Comparison of ENCODE assay signal across 13 cellular contexts in genomic region chr22:41106122-41106968, GRCh38. TPM values are rescaled to one million over a fixed set of nuclear protein-coding genes. Genes with fewer than 3 reads are reported as not detected.
DNase-seq lines count a peak whose midpoint lies in the region; ATAC-seq and TF ChIP-seq lines count a peak whose summit lies in the region.
"Had no signal": no experiment of that assay in that cellular context is flagged by ENCODE, and none has a peak within 500 bp of the region (broad histone marks: within the 10 kb centered on the region; RNA-seq: fewer than 3 reads in every experiment).

No MANE protein-coding gene starts in this region.

- H3K36me3 Mint-ChIP-seq in activated T-cell treated with anti-CD3 and anti-CD28 coated beads, Interleukin-2, amount 50 U/mL, for 24 hours (ENCODE audit: low read depth) = peaks cover 48% of the 10 kb centered on the region
- H3K36me3 Mint-ChIP-seq in activated naive CD8-positive, alpha-beta T cell treated with anti-CD3 and anti-CD28 coated beads, Interleukin-2, amount 50 U/mL, for 24 hours (ENCODE audit: low read depth) = peaks cover 20% of the 10 kb centered on the region
- H3K36me3 Mint-ChIP-seq in stimulated activated naive CD8-positive, alpha-beta T cell treated with anti-CD3 and anti-CD28 coated beads, Interleukin-15, Interleukin-2, amounts not matched to agents 100 ng/mL and 50 ng/mL, for 24 hours (ENCODE audit: low read depth) = peaks cover 38% of the 10 kb centered on the region

- H3K27ac Mint-ChIP-seq in activated T-cell treated with anti-CD3 and anti-CD28 coated beads, Interleukin-2, amount 50 U/mL, for 24 hours = peak overlapping the region; percentile 85
- peak overlapping the region; percentile 74 for H3K27ac Mint-ChIP-seq in activated naive CD8-positive, alpha-beta T cell treated with anti-CD3 and anti-CD28 coated beads, Interleukin-2, amount 50 U/mL, for 24 hours
- H3K27ac Mint-ChIP-seq in stimulated activated naive CD8-positive, alpha-beta T cell treated with anti-CD3 and anti-CD28 coated beads, Interleukin-15, Interleukin-2, amounts not matched to agents 100 ng/mL and 50 ng/mL, for 24 hours = peak overlapping the region; percentile 70
- H3K27ac Mint-ChIP-seq: HFFc6 had no signal

- no peaks in the 10 kb centered on the region for H3K27me3 Mint-ChIP-seq in activated T-cell treated with anti-CD3 and anti-CD28 coated beads, Interleukin-2, amount 50 U/mL, for 24 hours
- H3K27me3 Mint-ChIP-seq in activated naive CD8-positive, alpha-beta T cell treated with anti-CD3 and anti-CD28 coated beads, Interleukin-2, amount 50 U/mL, for 24 hours = no peaks in the 10 kb centered on the region
- no peaks in the 10 kb centered on the region for H3K27me3 Mint-ChIP-seq in stimulated activated naive CD8-positive, alpha-beta T cell treated with anti-CD3 and anti-CD28 coated beads, Interleukin-15, Interleukin-2, amounts not matched to agents 100 ng/mL and 50 ng/mL, for 24 hours

- H3K4me3 Mint-ChIP-seq in activated T-cell treated with anti-CD3 and anti-CD28 coated beads, Interleukin-2, amount 50 U/mL, for 24 hours = peak overlapping the region; percentile 9
- H3K4me3 Mint-ChIP-seq in activated naive CD8-positive, alpha-beta T cell treated with anti-CD3 and anti-CD28 coated beads, Interleukin-2, amount 50 U/mL, for 24 hours = no peak overlapping the region
- H3K4me3 Mint-ChIP-seq in stimulated activated naive CD8-positive, alpha-beta T cell treated with anti-CD3 and anti-CD28 coated beads, Interleukin-15, Interleukin-2, amounts not matched to agents 100 ng/mL and 50 ng/mL, for 24 hours = peak overlapping the region; percentile 1
- H3K4me3 Mint-ChIP-seq: HFFc6 had no signal

- no peaks in the 10 kb centered on the region for H3K9me3 Mint-ChIP-seq in activated T-cell treated with anti-CD3 and anti-CD28 coated beads, Interleukin-2, amount 50 U/mL, for 24 hours
- no peaks in the 10 kb centered on the region for H3K9me3 Mint-ChIP-seq in activated naive CD8-positive, alpha-beta T cell treated with anti-CD3 and anti-CD28 coated beads, Interleukin-2, amount 50 U/mL, for 24 hours
- no peaks in the 10 kb centered on the region for H3K9me3 Mint-ChIP-seq in stimulated activated naive CD8-positive, alpha-beta T cell treated with anti-CD3 and anti-CD28 coated beads, Interleukin-15, Interleukin-2, amounts not matched to agents 100 ng/mL and 50 ng/mL, for 24 hours
- H3K9me3 Mint-ChIP-seq: HFFc6 had no signal

- ATAC-seq in activated naive CD8-positive, alpha-beta T cell treated with anti-CD3 and anti-CD28 coated beads, Interleukin-2, amount 50 U/mL, for 24 hours = peak; percentile 71
- ATAC-seq in left lung = peak; percentile 84
- ATAC-seq in HG03342 (IDR thresholded peaks at IDR 0.05; ENCODE audit: unreplicated experiment) = no peak

- TF ChIP-seq CTCF in left lung (IDR thresholded peaks at IDR 0.05) = no peak
- TF ChIP-seq CTCF in testis (IDR thresholded peaks at IDR 0.05) = no peak

- H3K27me3 ChIP-seq in left lung (no peaks in the 10 kb centered on the region), testis (no peaks in the 10 kb centered on the region)
- H3K27me3 ChIP-seq: thyroid gland had no signal

- intact Hi-C loops in left lung (cut with DNase I) (no loop called here), testis (cut with DNase I; ENCODE audit: low total_unique reads) (no loop called here)

- no peak for DNase-seq in activated T-cell treated with anti-CD3 and anti-CD28 coated beads, Interleukin-2, amount 50 U/mL, for 24 hours
- no peak for DNase-seq in activated T-cell treated with anti-CD3 and anti-CD28 coated beads, Interleukin-2, amount 50 U/mL, for 1 hour
- DNase-seq in activated naive CD8-positive, alpha-beta T cell treated with anti-CD3 and anti-CD28 coated beads, Interleukin-2, amount 50 U/mL, for 24 hours = no peak
- no peak for DNase-seq in left lung
- no peak for DNase-seq in NCI-H524 (lab: John Stamatoyannopoulos, UW)
- no peak for DNase-seq in testis
- DNase-seq: activated CD8-positive, alpha-beta memory T cell treated with anti-CD3 and anti-CD28 coated beads for 24 hours; cerebellar nuclear complex; HFFc6; NCI-H2081 had no signal

- H3K9me3 ChIP-seq in left lung (no peaks in the 10 kb centered on the region), testis (no peaks in the 10 kb centered on the region)
- H3K9me3 ChIP-seq: thyroid gland had no signal

- H3K4me1 Mint-ChIP-seq in activated T-cell treated with anti-CD3 and anti-CD28 coated beads, Interleukin-2, amount 50 U/mL, for 24 hours (ENCODE audit: low read depth) = peaks cover 67% of the 10 kb centered on the region
- peaks cover 54% of the 10 kb centered on the region for H3K4me1 Mint-ChIP-seq in activated naive CD8-positive, alpha-beta T cell treated with anti-CD3 and anti-CD28 coated beads, Interleukin-2, amount 50 U/mL, for 24 hours
- peaks cover 65% of the 10 kb centered on the region for H3K4me1 Mint-ChIP-seq in stimulated activated naive CD8-positive, alpha-beta T cell treated with anti-CD3 and anti-CD28 coated beads, Interleukin-15, Interleukin-2, amounts not matched to agents 100 ng/mL and 50 ng/mL, for 24 hours (ENCODE audit: low read depth)

- H3K36me3 ChIP-seq in left lung (peaks cover 0 to 15% of the 10 kb centered on the region in 2 donors), testis (ENCODE audit: low read depth, missing control alignments) (no peaks in the 10 kb centered on the region)

- no peak overlapping the region for H3K4me3 ChIP-seq in left lung
- H3K4me3 ChIP-seq in testis = no peak overlapping the region
- H3K4me3 ChIP-seq: thyroid gland had no signal

- no peak for TF ChIP-seq POLR2A in testis (IDR thresholded peaks at IDR 0.05)

- 66 to 72% methylated on average over 8 of the region's 8 CpGs for WGBS in testis, 2 donors

- H3K4me1 ChIP-seq in left lung = peaks cover 9 to 44% of the 10 kb centered on the region in 2 donors
- peaks cover 18% of the 10 kb centered on the region for H3K4me1 ChIP-seq in testis

- H3K27ac ChIP-seq in left lung (peak overlapping the region; percentile 13 to 30), testis (peak overlapping the region in 1 of 2 donors; percentile 5)

RNA-seq across cellular contexts. Expression of gene EP300, which starts 14.0 kb away (rescaled TPM):
- total RNA-seq in left lung (10 to 100 TPM; 63.3 to 73.8 TPM), testis (100 to 1,000 TPM; 221 to 242 TPM)
- 59.2 TPM for polyA plus RNA-seq in testis (ENCODE audit: insufficient read depth, low read depth, low replicate concordance)
